In genomic region chr1:23405946-23406345, GRCh38 we compare ENCODE assay signal across 2 cellular contexts.
A peak's percentile ranks its signal among the peaks of the same experiment; 100 is the strongest.
TF ChIP-seq lines count a peak whose summit lies in the region.

No MANE protein-coding gene starts in this region.

TF ChIP-seq in HEK293, 187 proteins besides CTCF, POLR2A, EP300 and RAD21:
- TF ChIP-seq ZNF311 (tag by site-specific recombination; IDR thresholded peaks at IDR 0.05; ENCODE audit: borderline replicate concordance) (no peak), TRIM28 (IDR thresholded peaks at IDR 0.05; ENCODE audit: borderline replicate concordance, low read length) (no peak), ZBTB17 (tag by site-specific recombination; IDR thresholded peaks at IDR 0.05) (peak; percentile 28; the same call in 1 of the 2 replicates)

TF ChIP-seq in K562, 482 proteins besides CTCF, POLR2A, EP300 and RAD21:
- TF ChIP-seq ZBTB17 (CRISPR knock-in tag; IDR thresholded peaks at IDR 0.05) (peak; percentile 92), ETS1 (conservative IDR thresholded peaks at IDR 0.05; ENCODE audit: control insufficient read depth, low read depth, low read length) (no peak), TAF1 (IDR thresholded peaks at IDR 0.05; ENCODE audit: control insufficient read depth, extremely low read depth, insufficient read depth, low read length, severe bottlenecking) (no peak), ZNF347 (CRISPR knock-in tag; IDR thresholded peaks at IDR 0.05; ENCODE audit: low read depth) (no peak), TFAP4 (CRISPR knock-in tag; IDR thresholded peaks at IDR 0.05; ENCODE audit: borderline replicate concordance) (peak; percentile 38; the same call in 1 of the 2 replicates), MLLT1 (IDR thresholded peaks at IDR 0.05) (peak in 1 of 2 experiments; percentile 89; a peak in 2 of 4 replicates), XRCC5 (IDR thresholded peaks at IDR 0.05; ENCODE audit: low read depth, low read length) (no peak), LARP7 (IDR thresholded peaks at IDR 0.05) (no peak), TCF3 (CRISPR knock-in tag; IDR thresholded peaks at IDR 0.05) (no peak), YY1 (IDR thresholded peaks at IDR 0.05; ENCODE audit: borderline replicate concordance in 1 of 3, control insufficient read depth in 1 of 3, extremely low read depth in 1 of 3, insufficient read depth in 3 of 3, insufficient read length in 1 of 3, insufficient replicate concordance in 2 of 3, low read depth in 1 of 3, low read length in 2 of 3) (peak in 1 of 3 experiments; percentile 79), ZNF445 (CRISPR knock-in tag; IDR thresholded peaks at IDR 0.05; ENCODE audit: low read depth) (no peak), ZBTB7A (IDR thresholded peaks at IDR 0.05; ENCODE audit: borderline replicate concordance, control insufficient read depth, low read depth, low read length) (no peak), MAX (CRISPR knock-in tag; IDR thresholded peaks at IDR 0.05) (no peak)
- TF ChIP-seq, protein P1, sequence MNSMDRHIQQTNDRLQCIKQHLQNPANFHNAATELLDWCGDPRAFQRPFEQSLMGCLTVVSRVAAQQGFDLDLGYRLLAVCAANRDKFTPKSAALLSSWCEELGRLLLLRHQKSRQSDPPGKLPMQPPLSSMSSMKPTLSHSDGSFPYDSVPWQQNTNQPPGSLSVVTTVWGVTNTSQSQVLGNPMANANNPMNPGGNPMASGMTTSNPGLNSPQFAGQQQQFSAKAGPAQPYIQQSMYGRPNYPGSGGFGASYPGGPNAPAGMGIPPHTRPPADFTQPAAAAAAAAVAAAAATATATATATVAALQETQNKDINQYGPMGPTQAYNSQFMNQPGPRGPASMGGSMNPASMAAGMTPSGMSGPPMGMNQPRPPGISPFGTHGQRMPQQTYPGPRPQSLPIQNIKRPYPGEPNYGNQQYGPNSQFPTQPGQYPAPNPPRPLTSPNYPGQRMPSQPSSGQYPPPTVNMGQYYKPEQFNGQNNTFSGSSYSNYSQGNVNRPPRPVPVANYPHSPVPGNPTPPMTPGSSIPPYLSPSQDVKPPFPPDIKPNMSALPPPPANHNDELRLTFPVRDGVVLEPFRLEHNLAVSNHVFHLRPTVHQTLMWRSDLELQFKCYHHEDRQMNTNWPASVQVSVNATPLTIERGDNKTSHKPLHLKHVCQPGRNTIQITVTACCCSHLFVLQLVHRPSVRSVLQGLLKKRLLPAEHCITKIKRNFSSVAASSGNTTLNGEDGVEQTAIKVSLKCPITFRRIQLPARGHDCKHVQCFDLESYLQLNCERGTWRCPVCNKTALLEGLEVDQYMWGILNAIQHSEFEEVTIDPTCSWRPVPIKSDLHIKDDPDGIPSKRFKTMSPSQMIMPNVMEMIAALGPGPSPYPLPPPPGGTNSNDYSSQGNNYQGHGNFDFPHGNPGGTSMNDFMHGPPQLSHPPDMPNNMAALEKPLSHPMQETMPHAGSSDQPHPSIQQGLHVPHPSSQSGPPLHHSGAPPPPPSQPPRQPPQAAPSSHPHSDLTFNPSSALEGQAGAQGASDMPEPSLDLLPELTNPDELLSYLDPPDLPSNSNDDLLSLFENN (IDR thresholded peaks at IDR 0.05; ENCODE audit: low read depth in 2 of 2, low read length in 2 of 2), result peak in 1 of 2 experiments; percentile 27; a peak in 1 of 4 replicates
- TF ChIP-seq, protein P2, sequence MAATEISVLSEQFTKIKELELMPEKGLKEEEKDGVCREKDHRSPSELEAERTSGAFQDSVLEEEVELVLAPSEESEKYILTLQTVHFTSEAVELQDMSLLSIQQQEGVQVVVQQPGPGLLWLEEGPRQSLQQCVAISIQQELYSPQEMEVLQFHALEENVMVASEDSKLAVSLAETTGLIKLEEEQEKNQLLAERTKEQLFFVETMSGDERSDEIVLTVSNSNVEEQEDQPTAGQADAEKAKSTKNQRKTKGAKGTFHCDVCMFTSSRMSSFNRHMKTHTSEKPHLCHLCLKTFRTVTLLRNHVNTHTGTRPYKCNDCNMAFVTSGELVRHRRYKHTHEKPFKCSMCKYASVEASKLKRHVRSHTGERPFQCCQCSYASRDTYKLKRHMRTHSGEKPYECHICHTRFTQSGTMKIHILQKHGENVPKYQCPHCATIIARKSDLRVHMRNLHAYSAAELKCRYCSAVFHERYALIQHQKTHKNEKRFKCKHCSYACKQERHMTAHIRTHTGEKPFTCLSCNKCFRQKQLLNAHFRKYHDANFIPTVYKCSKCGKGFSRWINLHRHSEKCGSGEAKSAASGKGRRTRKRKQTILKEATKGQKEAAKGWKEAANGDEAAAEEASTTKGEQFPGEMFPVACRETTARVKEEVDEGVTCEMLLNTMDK (IDR thresholded peaks at IDR 0.05; ENCODE audit: borderline replicate concordance, insufficient read depth, low read depth, low read length, poor library complexity, severe bottlenecking), result no peak
TF ChIP-seq in K562: peak in this region for 5.
